8 cellular contexts compared by ENCODE assay signal in the genomic region with DNA sequence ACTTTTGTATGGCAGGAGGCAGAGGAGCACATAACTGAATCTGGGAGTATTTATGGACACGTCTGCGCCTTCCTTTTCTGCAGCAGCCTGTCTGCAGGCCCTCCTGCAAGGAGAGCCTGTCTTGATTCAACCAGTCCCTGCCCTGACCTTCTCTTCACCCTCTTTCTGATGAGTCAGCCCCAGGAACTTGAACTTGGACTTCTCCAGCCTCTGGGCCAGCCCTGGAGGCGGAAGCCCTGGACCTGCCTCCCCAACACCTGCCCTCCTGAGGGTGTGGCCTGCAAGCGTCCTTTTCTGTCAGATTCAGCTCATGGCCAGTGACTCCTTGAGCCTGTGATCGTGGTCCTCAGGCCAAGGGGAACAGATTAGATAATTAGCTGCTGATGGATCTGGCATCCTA. TPM values are rescaled to one million over a fixed set of nuclear protein-coding genes. Genes with fewer than 3 reads are reported as not detected.
DNase-seq lines count a peak whose midpoint lies in the region; ATAC-seq and TF ChIP-seq lines count a peak whose summit lies in the region.

No MANE protein-coding gene starts in this region.

- H3K9me3 Mint-ChIP-seq in activated CD4-positive, alpha-beta T cell treated with anti-CD3 and anti-CD28 coated beads, Interleukin-2, amount 10 ng/mL, durations not matched to agents 7 days and 5 days, result no peaks in the 10 kb centered on the region

- intact Hi-C loops in left colon (cut with DNase I, micrococcal nuclease), result no loop called here

- H3K27me3 Mint-ChIP-seq in activated CD4-positive, alpha-beta T cell treated with anti-CD3 and anti-CD28 coated beads, Interleukin-2, amount 10 ng/mL, durations not matched to agents 7 days and 5 days, result no peaks in the 10 kb centered on the region

- peaks cover 44% of the 10 kb centered on the region for H3K4me1 Mint-ChIP-seq in activated CD4-positive, alpha-beta T cell treated with anti-CD3 and anti-CD28 coated beads, Interleukin-2, amount 10 ng/mL, durations not matched to agents 7 days and 5 days

- no peak for TF ChIP-seq CTCF in brain microvascular endothelial cell (IDR thresholded peaks at IDR 0.05; ENCODE audit: low read depth, low read length, missing control alignments)

- CTCF ChIA-PET in activated CD4-positive, alpha-beta T cell treated with anti-CD3 and anti-CD28 coated beads, Interleukin-2, amount 10 ng/mL, durations not matched to agents 7 days and 5 days (lab: Charles Lee), result interaction anchor here (0.8 to 1.5 kb wide), 2 partner anchors 17 to 32 kb away, joined by 3 read pairs; no protein-coding TSS in a partner anchor

- peaks cover 100% of the 10 kb centered on the region for H3K4me1 ChIP-seq in BLaER1

- H3K4me2 ChIP-seq in BLaER1, result peak overlapping the region; percentile 95

- H3K4me3 Mint-ChIP-seq in activated CD4-positive, alpha-beta T cell treated with anti-CD3 and anti-CD28 coated beads, Interleukin-2, amount 10 ng/mL, durations not matched to agents 7 days and 5 days, result no peak overlapping the region

- H3K36me3 ChIP-seq in BLaER1, result no peaks in the 10 kb centered on the region
- H3K36me3 ChIP-seq in brain microvascular endothelial cell (replicated peaks), result no peaks in the 10 kb centered on the region

- H3K27ac ChIP-seq in BLaER1 (peak overlapping the region; percentile 90), brain microvascular endothelial cell (no peak overlapping the region)

- H3K9ac ChIP-seq in BLaER1, result peak overlapping the region; percentile 74

- H3K4me3 ChIP-seq in BLaER1, result no peak overlapping the region
- H3K4me3 ChIP-seq in brain microvascular endothelial cell (ENCODE audit: low read depth, low read length), result no peak overlapping the region

- H3K27me3 ChIP-seq in BLaER1 (no peaks in the 10 kb centered on the region), brain microvascular endothelial cell (replicated peaks) (no peaks in the 10 kb centered on the region)

- no peaks in the 10 kb centered on the region for H3K9me3 ChIP-seq in BLaER1

- no peaks in the 10 kb centered on the region for H3K36me3 Mint-ChIP-seq in activated CD4-positive, alpha-beta T cell treated with anti-CD3 and anti-CD28 coated beads, Interleukin-2, amount 10 ng/mL, durations not matched to agents 7 days and 5 days (ENCODE audit: low read depth)

- H3K27ac Mint-ChIP-seq in activated CD4-positive, alpha-beta T cell treated with anti-CD3 and anti-CD28 coated beads, Interleukin-2, amount 10 ng/mL, durations not matched to agents 7 days and 5 days, result no peak overlapping the region

- in situ Hi-C loops in brain microvascular endothelial cell (cut with HindIII; ENCODE audit: low pct_ligation_motif_present, low sequenced_read_pairs), result no loop called here

- peak; percentile 81 for ATAC-seq in left colon
- no peak for ATAC-seq in GM18502 (IDR thresholded peaks at IDR 0.05; ENCODE audit: poor library complexity, unreplicated experiment)
- ATAC-seq in GM19452 (IDR thresholded peaks at IDR 0.05; ENCODE audit: unreplicated experiment), result no peak

- POLR2A ChIA-PET in activated CD4-positive, alpha-beta T cell treated with anti-CD3 and anti-CD28 coated beads, Interleukin-2, amount 10 ng/mL, durations not matched to agents 7 days and 5 days (lab: Charles Lee), result no interaction called here

- no peaks in the 10 kb centered on the region for H4K20me1 ChIP-seq in BLaER1

- DNase-seq in NCI-H146 (lab: John Stamatoyannopoulos, UW) (peak; percentile 91), brain microvascular endothelial cell (peak; percentile 40), left colon (peak; percentile 81 to 93)
- DNase-seq in activated CD4-positive, alpha-beta T cell treated with anti-CD3 and anti-CD28 coated beads, Interleukin-2, amount 10 ng/mL, durations not matched to agents 7 days and 5 days, result no peak
- no peak for DNase-seq in activated CD4-positive, alpha-beta T cell treated with anti-CD3 and anti-CD28 coated beads, Interleukin-2, amount 50 U/mL, for 1 hour

RNA-seq across cellular contexts. Expression of gene DAGLA, which starts 20.0 kb away (rescaled TPM):
- total RNA-seq in left colon, result 10 to 100 TPM; 10.7 to 12.2 TPM
- under 1 TPM; 0.44 to 0.45 TPM for total RNA-seq in activated CD4-positive, alpha-beta T cell treated with anti-CD3 and anti-CD28 coated beads, Interleukin-2, amount 10 ng/mL, durations not matched to agents 7 days and 5 days

RNA-seq across cellular contexts. Expression of gene MYRF, which starts 52.2 kb away (rescaled TPM):
- total RNA-seq in left colon, result 10 to 100 TPM in 1 of 2 donors, 1 to 10 TPM in 1; 4.6 to 15.6 TPM
- 1 to 10 TPM; 1.1 to 1.2 TPM for total RNA-seq in activated CD4-positive, alpha-beta T cell treated with anti-CD3 and anti-CD28 coated beads, Interleukin-2, amount 10 ng/mL, durations not matched to agents 7 days and 5 days

Comparison
In these comparisons a context has a peak if more than half of its experiments do, and no peak if none do; other contexts are left out.
1. DNase-seq: peak in NCI-H146 (single experiment), brain microvascular endothelial cell (single experiment) and left colon (2 of 2); none in activated CD4-positive, alpha-beta T cell treated with anti-CD3 and anti-CD28 coated beads, Interleukin-2, amount 10 ng/mL, durations not matched to agents 7 days and 5 days (single experiment) and activated CD4-positive, alpha-beta T cell treated with anti-CD3 and anti-CD28 coated beads, Interleukin-2, amount 50 U/mL, for 1 hour (single experiment).
2. RNA of gene DAGLA, which starts 20.0 kb away (total RNA-seq): 10.7 to 12.2 TPM in left colon; 0.44 to 0.45 TPM in activated CD4-positive, alpha-beta T cell treated with anti-CD3 and anti-CD28 coated beads, Interleukin-2, amount 10 ng/mL, durations not matched to agents 7 days and 5 days; every median in the first group is over 4 times any median in the second.